ENCODE assay signal across 1 cellular context in the genomic region with DNA sequence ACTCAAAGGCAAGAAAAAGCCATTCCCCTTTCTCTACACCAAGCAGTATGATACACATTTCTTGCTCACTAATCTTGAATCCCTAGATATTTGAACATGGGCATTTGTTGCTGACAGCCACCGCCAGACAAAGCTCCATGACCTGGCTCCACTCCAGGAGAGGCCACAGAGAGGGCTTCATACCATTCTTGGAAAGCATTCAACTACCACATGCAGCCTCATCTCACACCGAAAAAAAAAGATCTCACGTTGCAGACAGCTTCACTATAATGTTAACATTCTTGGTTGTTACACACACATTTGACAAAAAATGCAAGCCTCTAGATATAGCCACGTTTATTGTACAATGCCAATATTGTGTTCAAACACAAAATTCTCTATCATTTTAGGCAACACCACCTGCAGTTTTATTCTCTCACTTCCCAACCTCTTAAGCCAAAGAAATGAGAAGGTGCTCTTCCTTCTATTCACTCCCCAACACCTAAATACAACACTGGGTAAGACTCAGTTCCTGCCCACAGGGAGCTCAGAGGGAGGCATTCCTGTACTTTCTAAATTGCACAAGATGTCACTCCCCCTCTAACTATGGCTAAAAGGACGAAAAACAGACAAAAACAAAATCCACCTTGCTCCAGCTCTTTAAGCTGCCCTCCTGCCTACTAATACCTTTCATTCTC.
A peak's percentile ranks its signal among the peaks of the same experiment; 100 is the strongest.
TF ChIP-seq lines count a peak whose summit lies in the region.

No MANE protein-coding gene starts in this region.

TF ChIP-seq in HepG2, 621 proteins besides CTCF, POLR2A, EP300 and RAD21 (continued from another document):
- TF ChIP-seq, protein P1, sequence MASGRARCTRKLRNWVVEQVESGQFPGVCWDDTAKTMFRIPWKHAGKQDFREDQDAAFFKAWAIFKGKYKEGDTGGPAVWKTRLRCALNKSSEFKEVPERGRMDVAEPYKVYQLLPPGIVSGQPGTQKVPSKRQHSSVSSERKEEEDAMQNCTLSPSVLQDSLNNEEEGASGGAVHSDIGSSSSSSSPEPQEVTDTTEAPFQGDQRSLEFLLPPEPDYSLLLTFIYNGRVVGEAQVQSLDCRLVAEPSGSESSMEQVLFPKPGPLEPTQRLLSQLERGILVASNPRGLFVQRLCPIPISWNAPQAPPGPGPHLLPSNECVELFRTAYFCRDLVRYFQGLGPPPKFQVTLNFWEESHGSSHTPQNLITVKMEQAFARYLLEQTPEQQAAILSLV (CRISPR knock-in tag; IDR thresholded peaks at IDR 0.05; ENCODE audit: borderline replicate concordance), result no peak
- peak; percentile 79 for TF ChIP-seq BCL6 (CRISPR knock-in tag; IDR thresholded peaks at IDR 0.05)
- no peak for TF ChIP-seq FOXP1 (IDR thresholded peaks at IDR 0.05)
- TF ChIP-seq FOXP1 (CRISPR knock-in tag; IDR thresholded peaks at IDR 0.05), result no peak
- TF ChIP-seq FOXA1 (IDR thresholded peaks at IDR 0.05), result no peak
- no peak for TF ChIP-seq FOXA1 (CRISPR knock-in tag; IDR thresholded peaks at IDR 0.05)
TF ChIP-seq in HepG2: peak in this region for 2.
